8 cellular contexts compared by ENCODE assay signal in the genomic region with DNA sequence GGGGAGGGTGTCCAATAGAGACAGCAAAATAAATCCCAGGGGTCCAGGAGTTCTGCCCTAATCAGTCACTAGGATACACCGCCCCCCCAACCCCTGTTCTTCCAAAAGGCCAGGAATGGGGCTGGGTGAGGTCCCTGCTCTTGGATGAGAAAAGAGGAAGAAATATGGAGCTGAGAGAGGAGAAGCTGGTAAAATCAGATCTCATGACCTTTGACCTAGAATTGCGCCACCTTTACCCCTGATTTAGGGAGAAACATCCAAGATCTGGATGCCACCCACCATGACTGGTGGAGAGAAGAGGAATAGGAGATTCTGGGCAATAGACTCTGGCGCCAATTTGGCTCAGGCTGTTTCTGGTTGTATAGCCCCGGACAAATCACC. TPM values are rescaled to one million over a fixed set of nuclear protein-coding genes. Genes with fewer than 3 reads are reported as not detected.
DNase-seq lines count a peak whose midpoint lies in the region; ATAC-seq, FAIRE-seq and TF ChIP-seq lines count a peak whose summit lies in the region.

No MANE protein-coding gene starts in this region.

- peaks cover 22 to 40% of the 10 kb centered on the region in 2 donors for H3K36me3 Mint-ChIP-seq in CD4-positive, alpha-beta memory T cell
- H3K36me3 Mint-ChIP-seq in chondrocyte (ENCODE audit: low read depth): peaks cover 22% of the 10 kb centered on the region

- H3K9me3 ChIP-seq in CD4-positive, alpha-beta memory T cell (ENCODE audit: control insufficient read depth in 1 of 2, low read length in 2 of 2): no peaks in the 10 kb centered on the region
- H3K9me3 ChIP-seq in MM.1S (replicated peaks; ENCODE audit: insufficient read depth, low read length) (no peaks in the 10 kb centered on the region), osteoblast (ENCODE audit: low read depth, low read length) (no peaks in the 10 kb centered on the region), pancreas (no peaks in the 10 kb centered on the region)

- H3K27me3 ChIP-seq in CD4-positive, alpha-beta memory T cell (ENCODE audit: insufficient read depth, low read length): no peaks in the 10 kb centered on the region
- H3K27me3 ChIP-seq in MM.1S (replicated peaks; ENCODE audit: insufficient read depth, low read length) (no peaks in the 10 kb centered on the region), osteoblast (ENCODE audit: insufficient read depth, low read length) (no peaks in the 10 kb centered on the region), pancreas (no peaks in the 10 kb centered on the region)

- H3K27ac Mint-ChIP-seq in CD4-positive, alpha-beta memory T cell: peak overlapping the region; percentile 71 to 100 (median 87)
- H3K27ac Mint-ChIP-seq in chondrocyte (ENCODE audit: unreplicated experiment): peak overlapping the region; percentile 5

- H3K79me2 ChIP-seq in MM.1S (ENCODE audit: low read length): peaks cover 63% of the 10 kb centered on the region
- H3K79me2 ChIP-seq in osteoblast (ENCODE audit: insufficient read depth, low read length): peaks cover 57% of the 10 kb centered on the region

- peak overlapping the region; percentile 89; the same call in 1 of the 2 replicates for H3K4me2 ChIP-seq in MM.1S (ENCODE audit: low read depth, low read length)
- peak overlapping the region; percentile 79 for H3K4me2 ChIP-seq in osteoblast (ENCODE audit: insufficient read depth, low read length)

- H4K20me1 ChIP-seq in MM.1S (ENCODE audit: insufficient read depth, low read length) (no peaks in the 10 kb centered on the region; the same call in none of the 2 replicates), osteoblast (ENCODE audit: insufficient read depth, low read length) (peaks cover 34% of the 10 kb centered on the region)

- peaks cover 52% of the 10 kb centered on the region for H3F3A ChIP-seq in MM.1S (ENCODE audit: insufficient read depth, low read length)

- H3K27ac ChIP-seq in CD4-positive, alpha-beta memory T cell (ENCODE audit: low read depth, low read length): peak overlapping the region; percentile 62
- no peak overlapping the region for H3K27ac ChIP-seq in MM.1S (ENCODE audit: low read length)
- no peak overlapping the region for H3K27ac ChIP-seq in osteoblast (ENCODE audit: low read depth, low read length)
- H3K27ac ChIP-seq in pancreas: no peak overlapping the region

- H2AFZ ChIP-seq in MM.1S (ENCODE audit: low read length) (peak overlapping the region; percentile 47; the same call in 1 of the 2 replicates), osteoblast (ENCODE audit: low read length) (peak overlapping the region; percentile 63)

- peaks cover 18% of the 10 kb centered on the region for H3K36me3 ChIP-seq in CD4-positive, alpha-beta memory T cell (ENCODE audit: insufficient read depth, low read length)
- H3K36me3 ChIP-seq in MM.1S (replicated peaks; ENCODE audit: insufficient read depth, low read length): peaks cover 12% of the 10 kb centered on the region
- peaks cover 32% of the 10 kb centered on the region for H3K36me3 ChIP-seq in osteoblast (ENCODE audit: insufficient read depth, low read length)
- peaks cover 0 to 19% (median 14%) of the 10 kb centered on the region in 3 donors for H3K36me3 ChIP-seq in pancreas

- H3K4me3 ChIP-seq in CD4-positive, alpha-beta memory T cell (ENCODE audit: low read length in 2 of 2): peak overlapping the region; percentile 23 to 75
- H3K4me3 ChIP-seq in MM.1S (ENCODE audit: low read length): no peak overlapping the region
- peak overlapping the region; percentile 81 for H3K4me3 ChIP-seq in osteoblast (ENCODE audit: insufficient read depth, low read length)
- peak overlapping the region in 2 of 4 donors; percentile 71 to 83 for H3K4me3 ChIP-seq in pancreas

- H3K4me1 ChIP-seq in CD4-positive, alpha-beta memory T cell (ENCODE audit: insufficient read depth, low read length): peaks cover 58% of the 10 kb centered on the region
- peaks cover 30% of the 10 kb centered on the region for H3K4me1 ChIP-seq in MM.1S (ENCODE audit: low read length)
- H3K4me1 ChIP-seq in osteoblast (ENCODE audit: insufficient read depth, low read length): peaks cover 35% of the 10 kb centered on the region
- H3K4me1 ChIP-seq in pancreas: peaks cover 0 to 13% (median 12%) of the 10 kb centered on the region in 3 donors

- H3K9me2 ChIP-seq in MM.1S (replicated peaks; ENCODE audit: insufficient read depth, low read length): no peaks in the 10 kb centered on the region

- intact Hi-C loops in CD4-positive, alpha-beta memory T cell (cut with micrococcal nuclease): loop anchor here (5.0 kb wide), 1 partner anchor 39 kb away; no protein-coding TSS in a partner anchor
- intact Hi-C loops in pancreas (cut with DNase I): no loop called here

- no peak overlapping the region for H3K9ac ChIP-seq in MM.1S (ENCODE audit: low read length)

- H3K27me3 Mint-ChIP-seq in CD4-positive, alpha-beta memory T cell: no peaks in the 10 kb centered on the region
- no peaks in the 10 kb centered on the region for H3K27me3 Mint-ChIP-seq in chondrocyte (ENCODE audit: low read depth)

- no peak for ATAC-seq in pancreas

- no peak for TF ChIP-seq CTCF in MM.1S (IDR thresholded peaks at IDR 0.05; ENCODE audit: low read length)
- no peak for TF ChIP-seq CTCF in chondrocyte (IDR thresholded peaks at IDR 0.05)
- TF ChIP-seq CTCF in osteoblast (IDR thresholded peaks at IDR 0.05; ENCODE audit: extremely low read depth, low read depth, low read length): no peak
- TF ChIP-seq CTCF in pancreas (IDR thresholded peaks at IDR 0.05): no peak

- 83 to 85% methylated on average over 4 of the region's 4 CpGs for WGBS in pancreas, 2 donors

- peaks cover 43 to 80% (median 60%) of the 10 kb centered on the region in 4 donors for H3K4me1 Mint-ChIP-seq in CD4-positive, alpha-beta memory T cell
- peaks cover 69% of the 10 kb centered on the region for H3K4me1 Mint-ChIP-seq in chondrocyte (ENCODE audit: low read depth)

- CTCF ChIA-PET in CD4-positive, alpha-beta memory T cell (lab: Charles Lee; ENCODE audit: partially characterized antibody): interaction anchor here (1.0 to 18.4 kb wide), 3 partner anchors 34 to 45 kb away, joined by 3 to 554 read pairs (median 16); no protein-coding TSS in a partner anchor

- FAIRE-seq in pancreas (lab: Jason Lieb, UNC): no peak
- FAIRE-seq in H54 (lab: Jason Lieb, UNC): no peak

- peak overlapping the region; percentile 73 to 96 (median 85) for H3K4me3 Mint-ChIP-seq in CD4-positive, alpha-beta memory T cell
- H3K4me3 Mint-ChIP-seq in chondrocyte (ENCODE audit: unreplicated experiment): peak overlapping the region; percentile 80

- no peak for DNase-seq in CD4-positive, alpha-beta memory T cell
- DNase-seq in MM.1S (no peak), chondrocyte (ENCODE audit: low spot score) (no peak), osteoblast (ENCODE audit: insufficient read length, low spot score, missing footprints) (no peak), islet precursor cell (no peak), pancreas (no peak), hypothalamus (lab: John Stamatoyannopoulos, UW) (no peak), H54 (ENCODE audit: insufficient read length, low spot score) (no peak)

- TF ChIP-seq POLR2A in H54 (IDR thresholded peaks at IDR 0.05; ENCODE audit: low read depth, low read length): no peak

- peaks cover 0 to 5% (median 0%) of the 10 kb centered on the region in 8 donors for H3K9me3 Mint-ChIP-seq in CD4-positive, alpha-beta memory T cell
- no peaks in the 10 kb centered on the region for H3K9me3 Mint-ChIP-seq in chondrocyte (ENCODE audit: low read depth)

- POLR2A ChIA-PET in CD4-positive, alpha-beta memory T cell (lab: Charles Lee; ENCODE audit: partially characterized antibody): interaction anchor here (0.8 to 1.4 kb wide), 3 partner anchors 45 to 372 kb away, joined by 3 read pairs; a partner anchor contains a TSS

RNA-seq across cellular contexts. Expression of a gene that starts 0.7 kb away (rescaled TPM):
- total RNA-seq in CD4-positive, alpha-beta memory T cell: 10 to 100 TPM; 22.2 to 25.7 TPM
- 1 to 10 TPM in 1 of 2 donors, under 1 TPM in 1; 0.20 to 2.0 TPM for polyA plus RNA-seq in CD4-positive, alpha-beta memory T cell
- total RNA-seq in chondrocyte (22.6 to 25.5 TPM (median 24.1 TPM) in 3 replicates), osteoblast (5.8 and 7.4 TPM in 2 replicates), pancreas (1 to 10 TPM; 1.8 to 3.3 (median 2.4) TPM)
- polyA plus RNA-seq in pancreas: 1 to 10 TPM; 6.5 to 6.8 TPM

RNA-seq across cellular contexts. Expression of a gene that starts 1.9 kb away (rescaled TPM):
- total RNA-seq in CD4-positive, alpha-beta memory T cell: 1,000 to 10,000 TPM; 3,210 to 3,299 TPM
- 1,000 to 10,000 TPM; 2,224 to 3,294 TPM for polyA plus RNA-seq in CD4-positive, alpha-beta memory T cell
- total RNA-seq in chondrocyte (1,031 to 1,318 TPM (median 1,035 TPM) in 3 replicates), osteoblast (1,279 and 1,302 TPM in 2 replicates), pancreas (1,000 to 10,000 TPM in 3 of 6 donors, 100 to 1,000 TPM in 3; 925 to 1,465 (median 1,055) TPM)
- 1,000 to 10,000 TPM; 1,688 to 1,714 TPM for polyA plus RNA-seq in pancreas

RNA-seq across cellular contexts. Expression of a gene that starts 27.6 kb away (rescaled TPM):
- not detected for total RNA-seq in CD4-positive, alpha-beta memory T cell
- not detected for polyA plus RNA-seq in CD4-positive, alpha-beta memory T cell
- total RNA-seq in chondrocyte (0.35 to 1.1 TPM (median 0.44 TPM) in 3 replicates), osteoblast (under 0.01 TPM in 1 of 2 replicates, not detected in the other), pancreas (under 1 TPM in 3 of 6 donors, not detected in 3; 0.08 to 0.12 (median 0.09) TPM)
- under 1 TPM; 0.07 to 0.11 TPM for polyA plus RNA-seq in pancreas

RNA-seq across cellular contexts. Expression of a gene that starts 32.2 kb away (rescaled TPM):
- total RNA-seq in CD4-positive, alpha-beta memory T cell: not detected
- polyA plus RNA-seq in CD4-positive, alpha-beta memory T cell: not detected
- 0.25 TPM in 1 of 3 replicates, not detected in the others for total RNA-seq in chondrocyte
- not detected in 2 replicates for total RNA-seq in osteoblast
- under 1 TPM in 4 of 6 donors, not detected in 2; 0.31 to 0.87 (median 0.72) TPM for total RNA-seq in pancreas
- 1 to 10 TPM in 1 of 2 donors, not detected in 1; 1.0 TPM for polyA plus RNA-seq in pancreas

RNA-seq across cellular contexts. Expression of a gene that starts 46.7 kb away (rescaled TPM):
- total RNA-seq in CD4-positive, alpha-beta memory T cell: 10 to 100 TPM; 15.8 to 16.4 TPM
- 1 to 10 TPM; 2.5 to 4.5 TPM for polyA plus RNA-seq in CD4-positive, alpha-beta memory T cell
- total RNA-seq in chondrocyte (11.1 to 40.5 TPM (median 37.4 TPM) in 3 replicates), osteoblast (2.9 and 3.8 TPM in 2 replicates), pancreas (1 to 10 TPM in 5 of 6 donors, under 1 TPM in 1; 0.88 to 5.6 (median 1.8) TPM)
- 1 to 10 TPM; 1.8 to 4.0 TPM for polyA plus RNA-seq in pancreas
